9 cellular contexts compared by ENCODE assay signal in genomic region chr1:113980120-113980519, GRCh38. TPM values are rescaled to one million over a fixed set of nuclear protein-coding genes. Genes with fewer than 3 reads are reported as not detected.
DNase-seq lines count a peak whose midpoint lies in the region; ATAC-seq and TF ChIP-seq lines count a peak whose summit lies in the region.
"Had no signal": no experiment of that assay in that cellular context is flagged by ENCODE, and none has a peak within 500 bp of the region (broad histone marks: within the 10 kb centered on the region; RNA-seq: fewer than 3 reads in every experiment).

No MANE protein-coding gene starts in this region.

- H3K36me3 Mint-ChIP-seq in naive thymus-derived CD4-positive, alpha-beta T cell, result peaks cover 0 to 8% (median 2%) of the 10 kb centered on the region in 5 donors

- intact Hi-C loops in left colon (cut with DNase I, micrococcal nuclease), result no loop called here
- intact Hi-C loops in naive thymus-derived CD4-positive, alpha-beta T cell (cut with micrococcal nuclease), result no loop called here

- H3K4me3 Mint-ChIP-seq in naive thymus-derived CD4-positive, alpha-beta T cell, result no peak overlapping the region
- H3K4me3 Mint-ChIP-seq: central memory CD8-positive, alpha-beta T cell; stimulated activated naive CD8-positive, alpha-beta T cell treated with anti-CD3 and anti-CD28 coated beads, Interleukin-15, amount 100 ng/mL, for 72 hours had no signal

- peaks cover 0 to 2% (median 0%) of the 10 kb centered on the region in 5 donors for H3K27me3 Mint-ChIP-seq in naive thymus-derived CD4-positive, alpha-beta T cell
- H3K27me3 Mint-ChIP-seq: central memory CD8-positive, alpha-beta T cell; stimulated activated naive CD8-positive, alpha-beta T cell treated with anti-CD3 and anti-CD28 coated beads, Interleukin-15, amount 100 ng/mL, for 72 hours had no signal

- H3K27ac ChIP-seq in HUES48 (ENCODE audit: low read depth, low read length) (peak overlapping the region; percentile 97), brain microvascular endothelial cell (no peak overlapping the region)
- H3K27ac ChIP-seq in naive thymus-derived CD4-positive, alpha-beta T cell (ENCODE audit: low read depth, low read length), result no peak overlapping the region

- DNase-seq in brain microvascular endothelial cell (no peak), left colon (peak; percentile 45 to 50), stromal cell of bone marrow (ENCODE audit: low read depth) (peak; percentile 23), foreskin melanocyte (no peak)
- no peak for DNase-seq in naive thymus-derived CD4-positive, alpha-beta T cell
- DNase-seq in activated T-cell treated with anti-CD3 and anti-CD28 coated beads, Interleukin-2, amount 50 U/mL, for 1 hour, result no peak
- DNase-seq: stimulated activated naive CD8-positive, alpha-beta T cell treated with anti-CD3 and anti-CD28 coated beads, Interleukin-15, amount 100 ng/mL, for 72 hours had no signal

- no peak for TF ChIP-seq CTCF in brain microvascular endothelial cell (IDR thresholded peaks at IDR 0.05; ENCODE audit: low read depth, low read length, missing control alignments)

- in situ Hi-C loops in brain microvascular endothelial cell (cut with HindIII; ENCODE audit: low pct_ligation_motif_present, low sequenced_read_pairs), result no loop called here

- H3K27me3 ChIP-seq in HUES48 (ENCODE audit: control insufficient read depth, insufficient read depth, low read length), result no peaks in the 10 kb centered on the region
- no peaks in the 10 kb centered on the region for H3K27me3 ChIP-seq in brain microvascular endothelial cell (replicated peaks)
- H3K27me3 ChIP-seq in naive thymus-derived CD4-positive, alpha-beta T cell (ENCODE audit: control insufficient read depth in 2 of 2, insufficient read depth in 2 of 2, low read length in 2 of 2), result no peaks in the 10 kb centered on the region

- H3K9ac ChIP-seq in HUES48 (ENCODE audit: low read depth, low read length), result no peak overlapping the region

- H3K4me3 ChIP-seq in HUES48 (ENCODE audit: low read depth, low read length) (peak overlapping the region; percentile 41), brain microvascular endothelial cell (ENCODE audit: low read depth, low read length) (peak overlapping the region; percentile 40)
- no peak overlapping the region for H3K4me3 ChIP-seq in naive thymus-derived CD4-positive, alpha-beta T cell (ENCODE audit: low read length)

- peaks cover 71% of the 10 kb centered on the region for H3K4me1 ChIP-seq in HUES48 (ENCODE audit: control insufficient read depth, insufficient read depth, low read length)
- peaks cover 0 to 7% of the 10 kb centered on the region in 2 donors for H3K4me1 ChIP-seq in naive thymus-derived CD4-positive, alpha-beta T cell (ENCODE audit: control insufficient read depth in 2 of 2, insufficient read depth in 2 of 2, low read length in 2 of 2)

- POLR2A ChIA-PET in naive thymus-derived CD4-positive, alpha-beta T cell (lab: Charles Lee), result no interaction called here

- H3K36me3 ChIP-seq in HUES48 (ENCODE audit: control insufficient read depth, insufficient read depth, low read length) (peaks cover 20% of the 10 kb centered on the region), brain microvascular endothelial cell (replicated peaks) (no peaks in the 10 kb centered on the region)
- H3K36me3 ChIP-seq in naive thymus-derived CD4-positive, alpha-beta T cell (ENCODE audit: control insufficient read depth in 2 of 3, insufficient read depth in 3 of 3, low read length in 3 of 3), result peaks cover 0 to 5% (median 0%) of the 10 kb centered on the region in 3 experiments

- peaks cover 2% of the 10 kb centered on the region; the same call in 1 of the 2 replicates for H3K9me3 ChIP-seq in HUES48 (ENCODE audit: control insufficient read depth, insufficient read depth, low read length)
- H3K9me3 ChIP-seq in naive thymus-derived CD4-positive, alpha-beta T cell (ENCODE audit: control insufficient read depth in 2 of 3, low read length in 3 of 3), result no peaks in the 10 kb centered on the region

- H3K27ac Mint-ChIP-seq in naive thymus-derived CD4-positive, alpha-beta T cell, result peak overlapping the region in 3 of 9 donors; percentile 31 to 36 (median 32)

- H3K4me1 Mint-ChIP-seq in naive thymus-derived CD4-positive, alpha-beta T cell, result peaks cover 20 to 39% (median 30%) of the 10 kb centered on the region in 7 donors

- CTCF ChIA-PET in naive thymus-derived CD4-positive, alpha-beta T cell (lab: Charles Lee), result interaction anchor here (0.5 to 0.7 kb wide), 2 partner anchors 56 to 555 kb away, joined by 3 to 6 read pairs; no protein-coding TSS in a partner anchor

- no peaks in the 10 kb centered on the region for H3K9me3 Mint-ChIP-seq in naive thymus-derived CD4-positive, alpha-beta T cell
- H3K9me3 Mint-ChIP-seq: central memory CD8-positive, alpha-beta T cell; stimulated activated naive CD8-positive, alpha-beta T cell treated with anti-CD3 and anti-CD28 coated beads, Interleukin-15, amount 100 ng/mL, for 72 hours had no signal

- no peak for ATAC-seq in left colon
- ATAC-seq in naive thymus-derived CD4-positive, alpha-beta T cell, result no peak
- ATAC-seq: stimulated activated naive CD8-positive, alpha-beta T cell treated with anti-CD3 and anti-CD28 coated beads, Interleukin-15, amount 100 ng/mL, for 72 hours had no signal

RNA-seq across cellular contexts. Expression of gene OLFML3, which starts 0.8 kb away (rescaled TPM):
- 10 to 100 TPM in 1 of 2 donors, 1 to 10 TPM in 1; 4.1 to 23.5 TPM for total RNA-seq in left colon
- total RNA-seq in naive thymus-derived CD4-positive, alpha-beta T cell, result 1 to 10 TPM in 3 of 5 experiments, under 1 TPM in 2; 0.24 to 1.8 (median 1.1) TPM
- polyA plus RNA-seq in naive thymus-derived CD4-positive, alpha-beta T cell, result not detected

RNA-seq across cellular contexts. Expression of gene HIPK1, which starts 51.0 kb away (rescaled TPM):
- total RNA-seq in left colon, result 10 to 100 TPM; 67.4 to 68.2 TPM
- 100 to 1,000 TPM in 4 of 5 experiments, 10 to 100 TPM in 1; 95.8 to 211 (median 124) TPM for total RNA-seq in naive thymus-derived CD4-positive, alpha-beta T cell
- polyA plus RNA-seq in naive thymus-derived CD4-positive, alpha-beta T cell, result 10 to 100 TPM; 11.8 to 21.3 TPM

Comparison
In these comparisons a context has a peak if more than half of its experiments do, and no peak if none do; other contexts are left out.
1. DNase-seq: peak in left colon (2 of 2) and stromal cell of bone marrow (single experiment); none in brain microvascular endothelial cell (single experiment), naive thymus-derived CD4-positive, alpha-beta T cell (0 of 9), foreskin melanocyte (single experiment) and activated T-cell treated with anti-CD3 and anti-CD28 coated beads, Interleukin-2, amount 50 U/mL, for 1 hour (single experiment).